Comparison of ENCODE assay signal across 1 cellular context in the genomic region with DNA sequence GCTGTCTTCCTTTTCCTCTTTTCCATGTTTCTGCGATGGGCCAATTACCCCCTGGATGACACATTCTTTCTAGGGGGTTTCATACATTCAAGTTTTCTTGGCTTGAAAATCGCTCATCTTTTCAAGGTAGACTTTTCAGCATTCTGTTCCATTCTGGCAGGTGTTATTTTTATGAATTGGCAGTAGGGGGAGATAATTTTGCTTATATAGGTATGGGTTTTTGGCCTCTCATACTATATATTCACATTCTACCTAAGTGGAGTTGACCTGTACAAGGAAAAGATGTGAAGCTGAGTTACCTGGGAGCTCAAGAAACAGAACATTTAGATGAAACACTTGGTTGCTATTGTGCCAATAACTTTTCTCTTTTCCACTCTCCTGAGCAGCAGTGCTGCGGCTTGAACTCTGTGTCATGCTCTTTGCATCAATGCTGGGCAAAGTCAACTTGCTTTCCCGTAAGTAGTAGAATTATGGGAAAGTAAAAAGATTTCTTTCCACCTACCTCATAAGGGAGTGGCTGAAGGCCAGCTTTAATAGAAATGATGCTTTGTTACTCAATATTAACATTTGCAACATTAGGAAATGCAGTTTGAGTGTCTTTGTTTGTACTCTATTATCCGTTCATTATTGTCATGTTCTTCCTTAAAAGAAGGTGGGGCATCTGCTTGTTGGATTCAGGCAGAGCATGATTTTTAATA.
A peak's percentile ranks its signal among the peaks of the same experiment; 100 is the strongest.
TF ChIP-seq lines count a peak whose summit lies in the region.

No MANE protein-coding gene starts in this region.

TF ChIP-seq in A549, 52 proteins besides CTCF, POLR2A, EP300 and RAD21 (continued from another document):
- TF ChIP-seq FOSL2 (IDR thresholded peaks at IDR 0.05) = no peak
- peak; percentile 30 for TF ChIP-seq FOSL2 (CRISPR knock-in tag; IDR thresholded peaks at IDR 0.05)
- TF ChIP-seq GATA3 (IDR thresholded peaks at IDR 0.05; ENCODE audit: borderline replicate concordance) = 0 out of 2 replicates have a peak, but pooled peaks have one; percentile 42
- TF ChIP-seq CEBPB (IDR thresholded peaks at IDR 0.05) = peak; percentile 38; a peak in 2 of 4 replicates
- TF ChIP-seq JUNB (IDR thresholded peaks at IDR 0.05) = 0 out of 2 replicates have a peak, but pooled peaks have one; percentile 15
- TF ChIP-seq RNF2 (IDR thresholded peaks at IDR 0.05; ENCODE audit: borderline replicate concordance, low read depth) = no peak
- TF ChIP-seq, protein P1, sequence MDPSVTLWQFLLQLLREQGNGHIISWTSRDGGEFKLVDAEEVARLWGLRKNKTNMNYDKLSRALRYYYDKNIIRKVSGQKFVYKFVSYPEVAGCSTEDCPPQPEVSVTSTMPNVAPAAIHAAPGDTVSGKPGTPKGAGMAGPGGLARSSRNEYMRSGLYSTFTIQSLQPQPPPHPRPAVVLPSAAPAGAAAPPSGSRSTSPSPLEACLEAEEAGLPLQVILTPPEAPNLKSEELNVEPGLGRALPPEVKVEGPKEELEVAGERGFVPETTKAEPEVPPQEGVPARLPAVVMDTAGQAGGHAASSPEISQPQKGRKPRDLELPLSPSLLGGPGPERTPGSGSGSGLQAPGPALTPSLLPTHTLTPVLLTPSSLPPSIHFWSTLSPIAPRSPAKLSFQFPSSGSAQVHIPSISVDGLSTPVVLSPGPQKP (IDR thresholded peaks at IDR 0.05; ENCODE audit: low read depth, low read length) = no peak
- TF ChIP-seq EHMT2 (IDR thresholded peaks at IDR 0.05; ENCODE audit: low read depth) = no peak
- TF ChIP-seq FOSB (CRISPR knock-in tag; IDR thresholded peaks at IDR 0.05) = no peak
- no peak for TF ChIP-seq CHD4 (IDR thresholded peaks at IDR 0.05; ENCODE audit: borderline replicate concordance)
- no peak for TF ChIP-seq ZSCAN20 (CRISPR knock-in tag; IDR thresholded peaks at IDR 0.05)
- TF ChIP-seq HOXA7 (CRISPR knock-in tag; IDR thresholded peaks at IDR 0.05) = no peak
- TF ChIP-seq CHD2 (IDR thresholded peaks at IDR 0.05; ENCODE audit: low read length, partially characterized antibody) = no peak
- TF ChIP-seq NFE2L2 (conservative IDR thresholded peaks at IDR 0.05; ENCODE audit: low read length) = no peak
- no peak for TF ChIP-seq RCOR1 (IDR thresholded peaks at IDR 0.05; ENCODE audit: low read depth, low read length)
- no peak for TF ChIP-seq KDM5A (IDR thresholded peaks at IDR 0.05)
- TF ChIP-seq HDAC2 (IDR thresholded peaks at IDR 0.05) = no peak
- TF ChIP-seq, protein P2, sequence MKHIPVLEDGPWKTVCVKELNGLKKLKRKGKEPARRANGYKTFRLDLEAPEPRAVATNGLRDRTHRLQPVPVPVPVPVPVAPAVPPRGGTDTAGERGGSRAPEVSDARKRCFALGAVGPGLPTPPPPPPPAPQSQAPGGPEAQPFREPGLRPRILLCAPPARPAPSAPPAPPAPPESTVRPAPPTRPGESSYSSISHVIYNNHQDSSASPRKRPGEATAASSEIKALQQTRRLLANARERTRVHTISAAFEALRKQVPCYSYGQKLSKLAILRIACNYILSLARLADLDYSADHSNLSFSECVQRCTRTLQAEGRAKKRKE (CRISPR knock-in tag; IDR thresholded peaks at IDR 0.05; ENCODE audit: low read depth) = no peak
- no peak for TF ChIP-seq BHLHE40 (IDR thresholded peaks at IDR 0.05; ENCODE audit: low read depth, low read length)
- TF ChIP-seq MAX (IDR thresholded peaks at IDR 0.05) = no peak
- 0 out of 3 replicates have a peak, but pooled peaks have one; percentile 32 for TF ChIP-seq BCL3 (IDR thresholded peaks at IDR 0.05)
- no peak for TF ChIP-seq ESRRA (IDR thresholded peaks at IDR 0.05; ENCODE audit: borderline replicate concordance, low read length)
